In the genomic region with DNA sequence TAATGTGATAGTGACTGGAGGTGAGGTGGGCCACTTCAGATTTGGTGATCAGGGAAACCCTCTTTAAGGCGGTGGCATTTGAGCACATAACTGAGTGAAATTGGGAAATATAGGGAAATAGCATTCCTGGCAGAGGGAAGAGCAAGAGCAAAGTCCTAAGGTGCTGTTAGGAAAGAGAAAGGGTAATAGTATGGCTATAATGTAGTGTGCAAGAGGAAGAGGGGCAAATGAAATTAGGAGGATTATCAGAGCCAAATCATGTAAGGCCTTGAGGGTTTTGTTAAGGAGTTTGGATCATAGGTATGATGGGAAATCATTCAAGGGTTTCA, we compare ENCODE assay signal across 1 cellular context.
TF ChIP-seq lines count a peak whose summit lies in the region.

No MANE protein-coding gene starts in this region.

TF ChIP-seq in A549, 52 proteins besides CTCF, POLR2A, EP300 and RAD21:
- TF ChIP-seq REST (IDR thresholded peaks at IDR 0.05), result no peak
- TF ChIP-seq HOXB13 (CRISPR knock-in tag; IDR thresholded peaks at IDR 0.05; ENCODE audit: low read depth), result no peak
- no peak for TF ChIP-seq RNF2 (IDR thresholded peaks at IDR 0.05; ENCODE audit: borderline replicate concordance, low read depth)
- TF ChIP-seq, protein P1, sequence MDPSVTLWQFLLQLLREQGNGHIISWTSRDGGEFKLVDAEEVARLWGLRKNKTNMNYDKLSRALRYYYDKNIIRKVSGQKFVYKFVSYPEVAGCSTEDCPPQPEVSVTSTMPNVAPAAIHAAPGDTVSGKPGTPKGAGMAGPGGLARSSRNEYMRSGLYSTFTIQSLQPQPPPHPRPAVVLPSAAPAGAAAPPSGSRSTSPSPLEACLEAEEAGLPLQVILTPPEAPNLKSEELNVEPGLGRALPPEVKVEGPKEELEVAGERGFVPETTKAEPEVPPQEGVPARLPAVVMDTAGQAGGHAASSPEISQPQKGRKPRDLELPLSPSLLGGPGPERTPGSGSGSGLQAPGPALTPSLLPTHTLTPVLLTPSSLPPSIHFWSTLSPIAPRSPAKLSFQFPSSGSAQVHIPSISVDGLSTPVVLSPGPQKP (IDR thresholded peaks at IDR 0.05; ENCODE audit: low read depth, low read length), result no peak
- TF ChIP-seq KDM5A (IDR thresholded peaks at IDR 0.05), result no peak
- no peak for TF ChIP-seq CEBPB (IDR thresholded peaks at IDR 0.05)
- TF ChIP-seq E2F6 (IDR thresholded peaks at IDR 0.05; ENCODE audit: borderline replicate concordance, low read depth), result no peak
- no peak for TF ChIP-seq SREBF2 (IDR thresholded peaks at IDR 0.05)
- TF ChIP-seq CBX8 (IDR thresholded peaks at IDR 0.05), result no peak
- TF ChIP-seq KDM1A (IDR thresholded peaks at IDR 0.05; ENCODE audit: low read depth), result no peak
- TF ChIP-seq RARB (CRISPR knock-in tag; IDR thresholded peaks at IDR 0.05), result no peak
- no peak for TF ChIP-seq CBX2 (IDR thresholded peaks at IDR 0.05; ENCODE audit: borderline replicate concordance, low read depth)
- no peak for TF ChIP-seq NFE2L2 (conservative IDR thresholded peaks at IDR 0.05; ENCODE audit: low read length)
- TF ChIP-seq CHD4 (IDR thresholded peaks at IDR 0.05; ENCODE audit: borderline replicate concordance), result no peak
- no peak for TF ChIP-seq ZNF302 (CRISPR knock-in tag; IDR thresholded peaks at IDR 0.05)
- no peak for TF ChIP-seq NPAS2 (CRISPR knock-in tag; IDR thresholded peaks at IDR 0.05; ENCODE audit: borderline replicate concordance)
